13 cellular contexts compared by ENCODE assay signal in genomic region chr11:66112041-66112491, GRCh38. TPM values are rescaled to one million over a fixed set of nuclear protein-coding genes. Genes with fewer than 3 reads are reported as not detected.
DNase-seq lines count a peak whose midpoint lies in the region; ATAC-seq, FAIRE-seq and TF ChIP-seq lines count a peak whose summit lies in the region.
"Had no signal": no experiment of that assay in that cellular context is flagged by ENCODE, and none has a peak within 500 bp of the region (broad histone marks: within the 10 kb centered on the region; RNA-seq: fewer than 3 reads in every experiment).

No MANE protein-coding gene starts in this region.

- TF ChIP-seq POLR2A in HCT116 (IDR thresholded peaks at IDR 0.05; ENCODE audit: borderline replicate concordance, extremely low read depth, insufficient read depth, insufficient read length): no peak

- CTCF ChIA-PET in HCT116 (lab: Charles Lee): no interaction called here

- H4K20me1 ChIP-seq in HCT116 (ENCODE audit: insufficient read depth) (no peaks in the 10 kb centered on the region), astrocyte (ENCODE audit: insufficient read depth, low read length) (peaks cover 3% of the 10 kb centered on the region)

- H3K36me3 ChIP-seq in HCT116 (ENCODE audit: control insufficient read depth in 1 of 2, insufficient read depth in 2 of 2, low read length in 2 of 2): no peaks in the 10 kb centered on the region
- no peaks in the 10 kb centered on the region for H3K36me3 ChIP-seq in astrocyte (ENCODE audit: insufficient read depth, low read length)
- H3K36me3 ChIP-seq: tibial artery had no signal

- peaks cover 31 to 44% of the 10 kb centered on the region in 2 experiments for H3K4me1 ChIP-seq in HCT116 (ENCODE audit: control insufficient read depth in 1 of 2, insufficient read depth in 2 of 2, low read length in 2 of 2)
- peaks cover 51% of the 10 kb centered on the region for H3K4me1 ChIP-seq in astrocyte (ENCODE audit: insufficient read depth, low read length)

- peak; percentile 21; the same call in 1 of the 2 replicates for ATAC-seq in HCT116
- peak in 1 of 2 donors; percentile 9 for ATAC-seq in naive B cell (ENCODE audit: low read depth in 2 of 2)
- ATAC-seq in GM21423 (IDR thresholded peaks at IDR 0.05; ENCODE audit: unreplicated experiment): no peak
- ATAC-seq in HG03095 (IDR thresholded peaks at IDR 0.05; ENCODE audit: unreplicated experiment): no peak

- H3K4me3 Mint-ChIP-seq in astrocyte (ENCODE audit: unreplicated experiment): no peak overlapping the region
- peak overlapping the region; percentile 46 to 85 (median 82) for H3K4me3 Mint-ChIP-seq in naive B cell

- H3K9ac ChIP-seq in HCT116 (ENCODE audit: low read length): no peak overlapping the region
- peak overlapping the region; percentile 34 for H3K9ac ChIP-seq in astrocyte (ENCODE audit: low read length)

- H2AFZ ChIP-seq in HCT116 (ENCODE audit: low read depth, low read length, poor library complexity, severe bottlenecking) (no peak overlapping the region), astrocyte (ENCODE audit: low read depth, low read length) (no peak overlapping the region)

- H3K4me2 ChIP-seq in HCT116 (ENCODE audit: low read length) (peak overlapping the region; percentile 58), astrocyte (ENCODE audit: low read length) (peak overlapping the region; percentile 72)

- no peak for TF ChIP-seq CTCF in HCT116 (IDR thresholded peaks at IDR 0.05 in 2 of 3, conservative IDR thresholded peaks at IDR 0.05 in 1 of 3; ENCODE audit: borderline replicate concordance in 1 of 3, insufficient read depth in 1 of 3, low read depth in 2 of 3, low read length in 2 of 3)
- no peak for TF ChIP-seq CTCF in astrocyte (IDR thresholded peaks at IDR 0.05; ENCODE audit: insufficient read depth, low read depth, low read length)

- H3K9me3 Mint-ChIP-seq in astrocyte (ENCODE audit: unreplicated experiment) (no peaks in the 10 kb centered on the region), naive B cell (no peaks in the 10 kb centered on the region)

- H3K9me3 ChIP-seq in HCT116 (ENCODE audit: control insufficient read depth in 1 of 2, insufficient read depth in 1 of 2, low read depth in 1 of 2, low read length in 2 of 2) (no peaks in the 10 kb centered on the region), astrocyte (ENCODE audit: insufficient read depth, low read depth, low read length) (no peaks in the 10 kb centered on the region)
- H3K9me3 ChIP-seq: tibial artery had no signal

- H3K27ac Mint-ChIP-seq in astrocyte (ENCODE audit: unreplicated experiment): peak overlapping the region; percentile 96
- H3K27ac Mint-ChIP-seq in naive B cell: peak overlapping the region; percentile 55 to 94 (median 86)

- TF ChIP-seq RAD21 in HCT116 (IDR thresholded peaks at IDR 0.05; ENCODE audit: low read depth): no peak

- DNase-seq in CD1c-positive myeloid dendritic cell (ENCODE audit: extremely low spot score) (peak; percentile 46), HCT116 (ENCODE audit: low read depth, low spot score) (no peak), astrocyte (ENCODE audit: low read depth) (no peak), naive B cell (no peak), COLO668 (lab: John Stamatoyannopoulos, UW; ENCODE audit: unreplicated experiment) (no peak), anterior cingulate cortex (lab: John Stamatoyannopoulos, UW) (no peak)
- DNase-seq: cortex of kidney; kidney; NCI-H2171 treated with DMSO at 0.1 percent for 48 hours; stimulated activated CD4-positive, alpha-beta T cell treated with anti-CD3 and anti-CD28 coated beads, Interleukin-12 subunit alpha, Interleukin-12 subunit beta, amount 100 ng/mL, for 4 hours had no signal

- H3K4me3 ChIP-seq in HCT116 (replicated peaks in 1 of 2; ENCODE audit: low read depth in 1 of 2, low read length in 2 of 2) (no peak overlapping the region), astrocyte (ENCODE audit: insufficient read depth, low read depth, low read length) (peak overlapping the region; percentile 11)
- H3K4me3 ChIP-seq: tibial artery had no signal

- no peaks in the 10 kb centered on the region for H3K27me3 ChIP-seq in HCT116 (ENCODE audit: insufficient read depth, low read length)
- no peaks in the 10 kb centered on the region for H3K27me3 ChIP-seq in astrocyte (ENCODE audit: insufficient read depth, low read length)
- H3K27me3 ChIP-seq: tibial artery had no signal

- H3K9me2 ChIP-seq in HCT116 (ENCODE audit: insufficient read depth): no peaks in the 10 kb centered on the region

- no peak for FAIRE-seq in astrocyte (lab: Jason Lieb, UNC)
- FAIRE-seq: kidney had no signal

- BruUV-seq in HCT116 (replicated peaks; lab: Mats Ljungman, UMichigan): no TSS peak

- H3K27ac ChIP-seq in HCT116 (ENCODE audit: low read depth, low read length) (peak overlapping the region; percentile 68), astrocyte (ENCODE audit: low read depth, low read length) (peak overlapping the region; percentile 77)
- H3K27ac ChIP-seq: tibial artery had no signal

- POLR2A ChIA-PET in HCT116 (lab: Charles Lee): interaction anchor here (0.7 kb wide), 1 partner anchor 36 kb away, joined by 3 read pairs; no protein-coding TSS in a partner anchor

- H3K79me2 ChIP-seq in HCT116 (ENCODE audit: insufficient read depth, low read length) (peaks cover 19% of the 10 kb centered on the region), astrocyte (ENCODE audit: insufficient read depth, low read length) (peaks cover 78% of the 10 kb centered on the region)

- H3K4me1 Mint-ChIP-seq in astrocyte (ENCODE audit: low read depth, unreplicated experiment) (peaks cover 61% of the 10 kb centered on the region), naive B cell (peaks cover 73 to 99% (median 84%) of the 10 kb centered on the region in 3 donors)

- intact Hi-C loops in HCT116 (cut with micrococcal nuclease): no loop called here

- H3K27me3 Mint-ChIP-seq in astrocyte (ENCODE audit: low read depth, unreplicated experiment) (no peaks in the 10 kb centered on the region), naive B cell (no peaks in the 10 kb centered on the region)

- RAD21 ChIA-PET in HCT116 (lab: Charles Lee; ENCODE audit: low non-redundant PET in 1 of 2, low total read pairs in 2 of 2, uncharacterized antibody in 2 of 2, unreplicated experiment in 2 of 2): no interaction called here

- H3K36me3 Mint-ChIP-seq in astrocyte (ENCODE audit: low read depth, unreplicated experiment): peaks cover 15% of the 10 kb centered on the region
- peaks cover 4 to 5% of the 10 kb centered on the region in 2 donors for H3K36me3 Mint-ChIP-seq in naive B cell

TF ChIP-seq in HCT116, 20 proteins besides CTCF, POLR2A, EP300 and RAD21 (continues in another document):
- TF ChIP-seq CEBPB (IDR thresholded peaks at IDR 0.05; ENCODE audit: low read depth): no peak
- TF ChIP-seq ZBTB33 (IDR thresholded peaks at IDR 0.05; ENCODE audit: extremely low read depth, insufficient replicate concordance, low read length): no peak
- TF ChIP-seq SP1 (IDR thresholded peaks at IDR 0.05; ENCODE audit: low read depth): no peak
- no peak for TF ChIP-seq EGR1 (IDR thresholded peaks at IDR 0.05; ENCODE audit: low read depth)
- TF ChIP-seq EZH2 (IDR thresholded peaks at IDR 0.05): no peak
- no peak for TF ChIP-seq SIN3A (IDR thresholded peaks at IDR 0.05; ENCODE audit: low read depth)
- TF ChIP-seq POLR2AphosphoS5 (IDR thresholded peaks at IDR 0.05; ENCODE audit: low read depth, low read length): no peak
- TF ChIP-seq SRF (IDR thresholded peaks at IDR 0.05; ENCODE audit: low read depth): no peak
- TF ChIP-seq ATF3 (IDR thresholded peaks at IDR 0.05): no peak
- TF ChIP-seq CBX3 (IDR thresholded peaks at IDR 0.05; ENCODE audit: low read depth): no peak
- no peak for TF ChIP-seq ZNF274 (IDR thresholded peaks at IDR 0.05; ENCODE audit: low read depth, low read length)
- no peak for TF ChIP-seq JUND (IDR thresholded peaks at IDR 0.05)
- TF ChIP-seq EZH2phosphoT487 (IDR thresholded peaks at IDR 0.05; ENCODE audit: borderline replicate concordance): no peak
- no peak for TF ChIP-seq ELF1 (IDR thresholded peaks at IDR 0.05; ENCODE audit: borderline replicate concordance, low read depth)
- no peak for TF ChIP-seq YY1 (IDR thresholded peaks at IDR 0.05; ENCODE audit: extremely low read depth, insufficient replicate concordance, low read depth, low read length)
- no peak for TF ChIP-seq FOSL1 (IDR thresholded peaks at IDR 0.05; ENCODE audit: low read depth)
- TF ChIP-seq TCF7L2 (IDR thresholded peaks at IDR 0.05; ENCODE audit: borderline replicate concordance, extremely low read depth, insufficient read depth, insufficient read length): no peak
- no peak for TF ChIP-seq ZFX (IDR thresholded peaks at IDR 0.05)

RNA-seq across cellular contexts. Expression of gene PACS1, which starts 42.0 kb away (rescaled TPM):
- total RNA-seq in HCT116 (2021; ENCODE audit: unreplicated experiment) (41.1 TPM), astrocyte (86.0 and 86.9 TPM in 2 replicates)
- 32.0 and 38.0 TPM in 2 replicates for polyA plus RNA-seq in HCT116 (2012)
- 100 to 1,000 TPM in 1 of 6 donors, 10 to 100 TPM in 5; 44.3 to 133 (median 57.3) TPM for polyA plus RNA-seq in naive B cell (ENCODE audit: low read depth in 6 of 6)

RNA-seq across cellular contexts. Expression of gene SF3B2, which starts 59.9 kb away (rescaled TPM):
- 300 TPM for total RNA-seq in HCT116 (2021; ENCODE audit: unreplicated experiment)
- 193 and 224 TPM in 2 replicates for polyA plus RNA-seq in HCT116 (2012)
- 169 and 170 TPM in 2 replicates for total RNA-seq in astrocyte
- polyA plus RNA-seq in naive B cell (ENCODE audit: low read depth in 6 of 6): 100 to 1,000 TPM in 1 of 6 donors, 10 to 100 TPM in 5; 68.8 to 106 (median 85.2) TPM
